ENCODE assay signal across 1 cellular context in genomic region chr10:79594565-79594964, GRCh38. TPM values are rescaled to one million over a fixed set of nuclear protein-coding genes. Genes with fewer than 3 reads are reported as not detected.
"Had no signal": no experiment of that assay in that cellular context is flagged by ENCODE, and none has a peak within 500 bp of the region (broad histone marks: within the 10 kb centered on the region; RNA-seq: fewer than 3 reads in every experiment).

No MANE protein-coding gene starts in this region.

RNA-seq across cellular contexts. Expression of gene SFTPA1, which starts 16.2 kb away (rescaled TPM):
- total RNA-seq: G401 had no signal

RNA-seq across cellular contexts. Expression of gene SFTPA2, which starts 34.4 kb away (rescaled TPM):
- total RNA-seq: G401 had no signal
